ENCODE assay signal across 2 cellular contexts in the genomic region with DNA sequence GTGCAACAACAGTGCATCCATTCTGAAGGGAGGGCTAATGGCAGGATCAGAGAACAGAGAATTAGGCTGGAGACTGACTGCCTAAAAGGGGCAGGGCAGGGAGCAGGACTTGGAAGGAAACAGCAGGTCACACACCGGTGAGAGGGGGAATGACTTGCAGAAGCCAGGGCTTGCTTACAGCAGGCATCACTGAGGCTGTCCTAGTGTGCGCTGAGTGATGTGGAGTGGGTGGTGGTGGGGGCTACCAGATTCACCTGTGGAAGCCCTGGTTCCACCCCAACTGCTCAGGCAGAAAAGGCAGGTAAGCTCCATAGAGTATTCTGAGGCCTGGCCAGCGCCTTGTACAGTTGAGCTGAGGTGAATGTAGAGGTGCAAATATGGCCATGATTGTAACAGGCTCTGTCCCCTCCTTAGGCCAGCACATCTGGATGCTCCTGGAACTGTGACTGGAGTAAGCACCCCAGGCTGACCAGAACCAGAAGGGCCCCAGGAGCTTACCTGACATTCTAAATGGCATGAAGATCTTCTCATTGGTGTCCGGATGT.
TF ChIP-seq lines count a peak whose summit lies in the region.

No MANE protein-coding gene starts in this region.

TF ChIP-seq in A549, 52 proteins besides CTCF, POLR2A, EP300 and RAD21:
- TF ChIP-seq HOXB5 (CRISPR knock-in tag; IDR thresholded peaks at IDR 0.05) (no peak), ESRRA (IDR thresholded peaks at IDR 0.05; ENCODE audit: borderline replicate concordance, low read length) (no peak), KDM5A (IDR thresholded peaks at IDR 0.05) (no peak), RCOR1 (IDR thresholded peaks at IDR 0.05; ENCODE audit: low read depth, low read length) (no peak), FOXS1 (CRISPR knock-in tag; IDR thresholded peaks at IDR 0.05) (no peak), RFX5 (IDR thresholded peaks at IDR 0.05) (no peak), HES2 (IDR thresholded peaks at IDR 0.05) (no peak), HDAC2 (IDR thresholded peaks at IDR 0.05) (no peak), SMC3 (IDR thresholded peaks at IDR 0.05) (no peak), EHF (CRISPR knock-in tag; IDR thresholded peaks at IDR 0.05) (no peak), FOSL2 (IDR thresholded peaks at IDR 0.05) (no peak), FOSL2 (CRISPR knock-in tag; IDR thresholded peaks at IDR 0.05) (no peak), RARB (CRISPR knock-in tag; IDR thresholded peaks at IDR 0.05) (no peak), BCL3 (IDR thresholded peaks at IDR 0.05) (no peak), CEBPB (IDR thresholded peaks at IDR 0.05) (no peak), TP53 (CRISPR knock-in tag; IDR thresholded peaks at IDR 0.05) (no peak), PBX3 (IDR thresholded peaks at IDR 0.05) (no peak), POLR2AphosphoS2 (conservative IDR thresholded peaks at IDR 0.05; ENCODE audit: low read length) (no peak)
- TF ChIP-seq, protein P1, sequence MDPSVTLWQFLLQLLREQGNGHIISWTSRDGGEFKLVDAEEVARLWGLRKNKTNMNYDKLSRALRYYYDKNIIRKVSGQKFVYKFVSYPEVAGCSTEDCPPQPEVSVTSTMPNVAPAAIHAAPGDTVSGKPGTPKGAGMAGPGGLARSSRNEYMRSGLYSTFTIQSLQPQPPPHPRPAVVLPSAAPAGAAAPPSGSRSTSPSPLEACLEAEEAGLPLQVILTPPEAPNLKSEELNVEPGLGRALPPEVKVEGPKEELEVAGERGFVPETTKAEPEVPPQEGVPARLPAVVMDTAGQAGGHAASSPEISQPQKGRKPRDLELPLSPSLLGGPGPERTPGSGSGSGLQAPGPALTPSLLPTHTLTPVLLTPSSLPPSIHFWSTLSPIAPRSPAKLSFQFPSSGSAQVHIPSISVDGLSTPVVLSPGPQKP (IDR thresholded peaks at IDR 0.05; ENCODE audit: low read depth, low read length): no peak

TF ChIP-seq in H1, 55 proteins besides CTCF, POLR2A, EP300 and RAD21:
- TF ChIP-seq, protein P2, sequence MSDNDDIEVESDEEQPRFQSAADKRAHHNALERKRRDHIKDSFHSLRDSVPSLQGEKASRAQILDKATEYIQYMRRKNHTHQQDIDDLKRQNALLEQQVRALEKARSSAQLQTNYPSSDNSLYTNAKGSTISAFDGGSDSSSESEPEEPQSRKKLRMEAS (IDR thresholded peaks at IDR 0.05): no peak
- TF ChIP-seq RBBP5 (IDR thresholded peaks at IDR 0.05; ENCODE audit: borderline replicate concordance, low read depth, low read length) (no peak), FOSL1 (IDR thresholded peaks at IDR 0.05; ENCODE audit: insufficient read depth, low read depth, low read length) (no peak), GABPA (IDR thresholded peaks at IDR 0.05; ENCODE audit: borderline replicate concordance, insufficient read depth, low read length) (no peak), CTBP2 (IDR thresholded peaks at IDR 0.05; ENCODE audit: borderline replicate concordance, insufficient read depth, insufficient read length, low read length) (no peak), SP4 (IDR thresholded peaks at IDR 0.05; ENCODE audit: low read length) (no peak), TAF1 (IDR thresholded peaks at IDR 0.05; ENCODE audit: low read depth, low read length) (no peak), TCF12 (IDR thresholded peaks at IDR 0.05; ENCODE audit: low read depth, low read length) (no peak), YY1 (IDR thresholded peaks at IDR 0.05; ENCODE audit: low read depth, low read length) (no peak), CBX5 (IDR thresholded peaks at IDR 0.05; ENCODE audit: low read depth, low read length) (no peak), RFX5 (IDR thresholded peaks at IDR 0.05; ENCODE audit: borderline replicate concordance, low read depth, low read length) (no peak)
